ENCODE assay signal across 1 cellular context in genomic region chr1:27366113-27366410, GRCh38.
A peak's percentile ranks its signal among the peaks of the same experiment; 100 is the strongest.
TF ChIP-seq lines count a peak whose summit lies in the region.

No MANE protein-coding gene starts in this region.

TF ChIP-seq in HepG2, 621 proteins besides CTCF, POLR2A, EP300 and RAD21:
- TF ChIP-seq FOXM1 (CRISPR knock-in tag; IDR thresholded peaks at IDR 0.05) (no peak), SP5 (CRISPR knock-in tag; IDR thresholded peaks at IDR 0.05; ENCODE audit: borderline replicate concordance, low read depth) (peak; percentile 29; the same call in 1 of the 2 replicates), SIN3A (IDR thresholded peaks at IDR 0.05; ENCODE audit: borderline replicate concordance, low read depth, low read length) (peak; percentile 14; the same call in 1 of the 2 replicates), ZFY (CRISPR knock-in tag; IDR thresholded peaks at IDR 0.05) (peak; percentile 40; the same call in 1 of the 2 replicates), ZNF639 (CRISPR knock-in tag; conservative IDR thresholded peaks at IDR 0.05) (0 out of 2 replicates have a peak, but pooled peaks have one; percentile 30), SAP130 (CRISPR knock-in tag; IDR thresholded peaks at IDR 0.05; ENCODE audit: low read depth) (peak; percentile 5; the same call in 1 of the 2 replicates), PHF8 (CRISPR knock-in tag; IDR thresholded peaks at IDR 0.05) (0 out of 2 replicates have a peak, but pooled peaks have one; percentile 23), MXI1 (IDR thresholded peaks at IDR 0.05; ENCODE audit: borderline replicate concordance, low read depth, low read length) (peak; percentile 49; the same call in 1 of the 3 replicates), RFX5 (IDR thresholded peaks at IDR 0.05; ENCODE audit: low read depth, low read length) (peak; percentile 65), ATF1 (CRISPR knock-in tag; IDR thresholded peaks at IDR 0.05) (no peak), ZBTB14 (CRISPR knock-in tag; IDR thresholded peaks at IDR 0.05) (no peak), RFXAP (CRISPR knock-in tag; IDR thresholded peaks at IDR 0.05; ENCODE audit: borderline replicate concordance) (0 out of 2 replicates have a peak, but pooled peaks have one; percentile 40), RBFOX2 (IDR thresholded peaks at IDR 0.05; ENCODE audit: low read depth, low read length) (peak; percentile 17; the same call in 1 of the 2 replicates), ETV5 (CRISPR knock-in tag; IDR thresholded peaks at IDR 0.05; ENCODE audit: borderline replicate concordance) (0 out of 2 replicates have a peak, but pooled peaks have one; percentile 10), ZNF17 (CRISPR knock-in tag; IDR thresholded peaks at IDR 0.05) (no peak), PATZ1 (CRISPR knock-in tag; IDR thresholded peaks at IDR 0.05) (peak; percentile 39; the same call in 1 of the 2 replicates), ZNF598 (CRISPR knock-in tag; IDR thresholded peaks at IDR 0.05; ENCODE audit: borderline replicate concordance) (no peak), HNRNPLL (IDR thresholded peaks at IDR 0.05; ENCODE audit: low read depth, low read length, poor library complexity, severe bottlenecking) (peak; percentile 97), BHLHE40 (IDR thresholded peaks at IDR 0.05; ENCODE audit: low read length) (0 out of 2 replicates have a peak, but pooled peaks have one; percentile 10), ZFX (CRISPR knock-in tag; IDR thresholded peaks at IDR 0.05; ENCODE audit: low read depth) (0 out of 2 replicates have a peak, but pooled peaks have one; percentile 5)
- TF ChIP-seq, protein P1, sequence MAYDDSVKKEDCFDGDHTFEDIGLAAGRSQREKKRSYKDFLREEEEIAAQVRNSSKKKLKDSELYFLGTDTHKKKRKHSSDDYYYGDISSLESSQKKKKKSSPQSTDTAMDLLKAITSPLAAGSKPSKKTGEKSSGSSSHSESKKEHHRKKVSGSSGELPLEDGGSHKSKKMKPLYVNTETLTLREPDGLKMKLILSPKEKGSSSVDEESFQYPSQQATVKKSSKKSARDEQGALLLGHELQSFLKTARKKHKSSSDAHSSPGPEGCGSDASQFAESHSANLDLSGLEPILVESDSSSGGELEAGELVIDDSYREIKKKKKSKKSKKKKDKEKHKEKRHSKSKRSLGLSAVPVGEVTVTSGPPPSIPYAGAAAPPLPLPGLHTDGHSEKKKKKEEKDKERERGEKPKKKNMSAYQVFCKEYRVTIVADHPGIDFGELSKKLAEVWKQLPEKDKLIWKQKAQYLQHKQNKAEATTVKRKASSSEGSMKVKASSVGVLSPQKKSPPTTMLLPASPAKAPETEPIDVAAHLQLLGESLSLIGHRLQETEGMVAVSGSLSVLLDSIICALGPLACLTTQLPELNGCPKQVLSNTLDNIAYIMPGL (CRISPR knock-in tag; IDR thresholded peaks at IDR 0.05; ENCODE audit: borderline replicate concordance in 1 of 2, low read depth in 1 of 2) = peak in 1 of 2 experiments; percentile 18; a peak in 1 of 4 replicates
TF ChIP-seq in HepG2: peak in this region for 16.
